10 cellular contexts compared by ENCODE assay signal in the genomic region with DNA sequence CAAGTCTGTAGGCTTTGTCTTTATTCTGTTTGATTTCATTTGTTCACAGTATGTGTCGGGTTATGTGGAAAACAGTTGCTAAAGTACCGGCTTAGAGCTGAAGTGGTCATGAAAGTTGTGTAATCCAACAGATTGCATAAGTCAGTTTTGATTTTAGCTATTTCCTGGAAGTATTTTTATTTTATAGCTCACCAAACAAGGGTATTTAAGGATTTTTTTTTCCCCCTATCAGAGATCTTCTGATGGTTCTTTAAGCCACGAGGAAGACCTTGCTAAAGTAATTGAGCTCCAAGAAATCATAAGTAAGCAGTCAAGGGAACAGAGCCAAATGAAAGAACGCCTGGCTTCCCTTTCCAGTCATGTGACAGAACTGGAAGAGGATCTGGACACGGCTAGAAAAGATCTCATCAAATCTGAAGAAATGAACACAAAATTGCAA. TPM values are rescaled to one million over a fixed set of nuclear protein-coding genes. Genes with fewer than 3 reads are reported as not detected.
DNase-seq lines count a peak whose midpoint lies in the region; ATAC-seq and TF ChIP-seq lines count a peak whose summit lies in the region.
"Had no signal": no experiment of that assay in that cellular context is flagged by ENCODE, and none has a peak within 500 bp of the region (broad histone marks: within the 10 kb centered on the region; RNA-seq: fewer than 3 reads in every experiment).

No MANE protein-coding gene starts in this region.

- ATAC-seq in Right ventricle myocardium superior (ENCODE audit: poor library complexity) (peak; percentile 85), psoas muscle (peak; percentile 36 to 83 (median 68)), GM19324 (IDR thresholded peaks at IDR 0.05; ENCODE audit: low FRiP score, unreplicated experiment) (no peak)

- peak overlapping the region; percentile 62 for H3K27ac ChIP-seq in psoas muscle

- 24 to 32% (median 29%) methylated on average over 5 of the region's 5 CpGs for WGBS in psoas muscle, 3 donors

- H3K4me3 ChIP-seq in AG09309 (ENCODE audit: control insufficient read depth, low read depth, low read length): no peak overlapping the region
- H3K4me3 ChIP-seq in psoas muscle: peak overlapping the region; percentile 26

- H3K4me1 ChIP-seq in psoas muscle: peaks cover 7% of the 10 kb centered on the region

- H3K9me3 ChIP-seq in psoas muscle: no peaks in the 10 kb centered on the region

- H3K27me3 ChIP-seq in psoas muscle (ENCODE audit: insufficient read depth in 3 of 3, low read length in 2 of 3): no peaks in the 10 kb centered on the region

- intact Hi-C loops in Right ventricle myocardium superior (cut with DNase I) (no loop called here), psoas muscle (cut with DNase I) (no loop called here)

- DNase-seq in AG09309 (ENCODE audit: low read depth): peak; percentile 62
- DNase-seq in OCI-M1 (lab: John Stamatoyannopoulos, UW): peak; percentile 78
- no peak for DNase-seq in Right ventricle myocardium superior
- DNase-seq in psoas muscle: no peak
- no peak for DNase-seq in DMS 273 (lab: John Stamatoyannopoulos, UW; ENCODE audit: unreplicated experiment)
- no peak for DNase-seq in kidney tubule cell (ENCODE audit: low spot score)
- no peak for DNase-seq in SHP77 treated with DMSO at 0.1 percent for 48 hours (lab: John Stamatoyannopoulos, UW)
- DNase-seq: activated effector memory CD4-positive, alpha-beta T cell treated with Interleukin-2 at 50 U/mL for 16 hours; T1000 had no signal

- no peak for TF ChIP-seq CTCF in AG09309 (IDR thresholded peaks at IDR 0.05; ENCODE audit: control insufficient read depth, insufficient read depth, low read depth, low read length, missing control alignments)
- no peak for TF ChIP-seq CTCF in psoas muscle (IDR thresholded peaks at IDR 0.05)

- H3K36me3 ChIP-seq in psoas muscle (ENCODE audit: insufficient read depth in 1 of 2, low read depth in 1 of 2): peaks cover 2 to 77% of the 10 kb centered on the region in 2 donors

RNA-seq across cellular contexts. Expression of a gene that starts 55.9 kb away (rescaled TPM):
- total RNA-seq in Right ventricle myocardium superior: 41.8 TPM
- total RNA-seq in psoas muscle: 10 to 100 TPM; 31.2 to 49.5 (median 44.2) TPM
- 10 to 100 TPM; 16.7 to 34.3 (median 22.1) TPM for polyA plus RNA-seq in psoas muscle

Comparison
In these comparisons a context has a peak if more than half of its experiments do, and no peak if none do; other contexts are left out.
1. DNase-seq: peak in AG09309 (single experiment) and OCI-M1 (single experiment); none in Right ventricle myocardium superior (single experiment), psoas muscle (0 of 2), DMS 273 (single experiment), kidney tubule cell (single experiment) and SHP77 treated with DMSO at 0.1 percent for 48 hours (single experiment).